In genomic region chr9:122912671-122912963, GRCh38 we compare ENCODE assay signal across 8 cellular contexts. TPM values are rescaled to one million over a fixed set of nuclear protein-coding genes. Genes with fewer than 3 reads are reported as not detected.
DNase-seq lines count a peak whose midpoint lies in the region; ATAC-seq, FAIRE-seq and TF ChIP-seq lines count a peak whose summit lies in the region.

No MANE protein-coding gene starts in this region.

- peak overlapping the region; percentile 66 for H3K4me2 ChIP-seq in GM12878 (ENCODE audit: control insufficient read depth, insufficient read depth)

- peak overlapping the region; percentile 100 for H3K27ac Mint-ChIP-seq in activated naive CD4-positive, alpha-beta T cell treated with anti-CD3 and anti-CD28 coated beads, Interleukin-2, amount 10 ng/mL, durations not matched to agents 7 days and 5 days
- peak overlapping the region; percentile 95 for H3K27ac Mint-ChIP-seq in type B pancreatic cell

- peaks cover 21% of the 10 kb centered on the region for H3K79me2 ChIP-seq in GM12878 (ENCODE audit: control insufficient read depth, insufficient read depth, low read length)

- peak overlapping the region; percentile 78 for H3K4me3 ChIP-seq in GM12878
- H3K4me3 ChIP-seq in lower lobe of right lung: peak overlapping the region; percentile 90

- peak overlapping the region; percentile 72 for H2AFZ ChIP-seq in GM12878 (ENCODE audit: control insufficient read depth, low read depth, low read length)

- no peak for TF ChIP-seq EP300 in GM12878 (IDR thresholded peaks at IDR 0.05; ENCODE audit: borderline replicate concordance in 1 of 2, control insufficient read depth in 1 of 2, low read depth in 2 of 2, low read length in 2 of 2)

- CTCF ChIA-PET in activated naive CD4-positive, alpha-beta T cell treated with anti-CD3 and anti-CD28 coated beads, Interleukin-2, amount 10 ng/mL, durations not matched to agents 7 days and 5 days (lab: Charles Lee): interaction anchor here (0.9 to 1.3 kb wide), 2 partner anchors 78 to 448 kb away, joined by 4 to 8 read pairs; no protein-coding TSS in a partner anchor
- CTCF ChIA-PET in GM12878 (lab: Yijun Ruan, JAX): interaction anchor here (0.7 to 2.0 kb wide), 17 partner anchors 10 to 473 kb away, joined by 3 to 17 read pairs (median 4); partner anchors contain the start of genes RABGAP1 and ZBTB26

- no peaks in the 10 kb centered on the region for H3K27me3 Mint-ChIP-seq in activated naive CD4-positive, alpha-beta T cell treated with anti-CD3 and anti-CD28 coated beads, Interleukin-2, amount 10 ng/mL, durations not matched to agents 7 days and 5 days
- no peaks in the 10 kb centered on the region for H3K27me3 Mint-ChIP-seq in type B pancreatic cell

- peaks cover 48% of the 10 kb centered on the region for H3K36me3 Mint-ChIP-seq in activated naive CD4-positive, alpha-beta T cell treated with anti-CD3 and anti-CD28 coated beads, Interleukin-2, amount 10 ng/mL, durations not matched to agents 7 days and 5 days
- peaks cover 4% of the 10 kb centered on the region for H3K36me3 Mint-ChIP-seq in type B pancreatic cell

- peaks cover 4% of the 10 kb centered on the region; the same call in 1 of the 2 replicates for H3K4me1 ChIP-seq in GM12878 (ENCODE audit: control insufficient read depth, insufficient read depth, low read length)
- H3K4me1 ChIP-seq in lower lobe of right lung: peaks cover 16% of the 10 kb centered on the region

- under 1% methylated on average over 9 of the region's 9 CpGs for WGBS in GM12878 (ENCODE audit: insufficient coverage, insufficient replicate concordance, low lambda C conversion rate, missing lambda C conversion rate)

- H3K27ac ChIP-seq in GM12878 (ENCODE audit: control insufficient read depth, insufficient read depth) (peak overlapping the region; percentile 87), lower lobe of right lung (peak overlapping the region; percentile 85)

- no peak for TF ChIP-seq POLR2A in GM12878 (IDR thresholded peaks at IDR 0.05; ENCODE audit: low read depth, low read length)

- no peaks in the 10 kb centered on the region for H3K9me3 Mint-ChIP-seq in activated naive CD4-positive, alpha-beta T cell treated with anti-CD3 and anti-CD28 coated beads, Interleukin-2, amount 10 ng/mL, durations not matched to agents 7 days and 5 days
- H3K9me3 Mint-ChIP-seq in type B pancreatic cell: no peaks in the 10 kb centered on the region

- no TSS peak for BruUV-seq in GM12878 (replicated peaks; lab: Mats Ljungman, UMichigan)

- H4K20me1 ChIP-seq in GM12878 (ENCODE audit: control insufficient read depth, insufficient read depth): no peaks in the 10 kb centered on the region

- TF ChIP-seq RAD21 in GM12878 (IDR thresholded peaks at IDR 0.05; ENCODE audit: insufficient read depth, low read depth, low read length): no peak

- no peaks in the 10 kb centered on the region for H3K9me3 ChIP-seq in GM12878 (replicated peaks; ENCODE audit: control insufficient read depth, insufficient read depth, low read length)
- no peaks in the 10 kb centered on the region for H3K9me3 ChIP-seq in lower lobe of right lung

- peak in 1 of 3 experiments; percentile 28; a peak in 1 of 6 replicates for TF ChIP-seq CTCF in GM12878 (IDR thresholded peaks at IDR 0.05 in 2 of 3, conservative IDR thresholded peaks at IDR 0.05 in 1 of 3; ENCODE audit: control insufficient read depth in 2 of 3, extremely low read depth in 1 of 3, insufficient read depth in 1 of 3, low read depth in 3 of 3, low read length in 3 of 3)
- no peak for TF ChIP-seq CTCF in lower lobe of right lung (IDR thresholded peaks at IDR 0.05)
- TF ChIP-seq CTCF in type B pancreatic cell (conservative IDR thresholded peaks at IDR 0.05): no peak

- POLR2A ChIA-PET in GM12878 (lab: Charles Lee): interaction anchor here (0.6 to 3.3 kb wide), 11 partner anchors 10 to 648 kb away, joined by 3 to 45 read pairs (median 7); partner anchors contain the start of genes MRRF, RABGAP1, RBM18 and RC3H2

- SMC1A ChIA-PET in GM12878 (lab: Charles Lee; ENCODE audit: uncharacterized antibody, unreplicated experiment): interaction anchor here (0.6 to 3.5 kb wide), 10 partner anchors 10 to 79 kb away, joined by 3 to 25 read pairs (median 8); partner anchors contain the start of genes RABGAP1, RC3H2 and ZBTB26

- H3K27me3 ChIP-seq in GM12878 (replicated peaks in 1 of 2; ENCODE audit: control insufficient read depth in 2 of 2, insufficient read depth in 2 of 2, low read length in 1 of 2) (no peaks in the 10 kb centered on the region), lower lobe of right lung (ENCODE audit: low read depth) (no peaks in the 10 kb centered on the region)

- H3K4me3 Mint-ChIP-seq in activated naive CD4-positive, alpha-beta T cell treated with anti-CD3 and anti-CD28 coated beads, Interleukin-2, amount 10 ng/mL, durations not matched to agents 7 days and 5 days: peak overlapping the region; percentile 96
- H3K4me3 Mint-ChIP-seq in type B pancreatic cell: peak overlapping the region; percentile 97

- no peak for DNase-seq in activated naive CD4-positive, alpha-beta T cell treated with anti-CD3 and anti-CD28 coated beads, Interleukin-2, amount 10 ng/mL, durations not matched to agents 7 days and 5 days
- no peak for DNase-seq in activated naive CD4-positive, alpha-beta T cell (lab: John Stamatoyannopoulos, UW)
- DNase-seq in GM12878 (ENCODE audit: low read depth, low spot score) (no peak), lower lobe of right lung (no peak), type B pancreatic cell (ENCODE audit: extremely low spot score, unreplicated experiment) (no peak)

- ATAC-seq in GM12878: no peak
- no peak for ATAC-seq in lower lobe of right lung
- ATAC-seq in GM18858 (IDR thresholded peaks at IDR 0.05; ENCODE audit: unreplicated experiment): no peak
- ATAC-seq in HG02870 (IDR thresholded peaks at IDR 0.05; ENCODE audit: unreplicated experiment): no peak
- ATAC-seq in GM21423 (IDR thresholded peaks at IDR 0.05; ENCODE audit: unreplicated experiment): no peak

- RAD21 ChIA-PET in GM12878 (lab: Charles Lee; ENCODE audit: unreplicated experiment): interaction anchor here (0.7 to 2.7 kb wide), 12 partner anchors 9 to 1353 kb away, joined by 3 to 22 read pairs (median 4); partner anchors contain the start of genes PDCL, RABGAP1 and ZBTB26

- H3K9ac ChIP-seq in GM12878 (ENCODE audit: control insufficient read depth, insufficient read depth, low read length): peak overlapping the region; percentile 73

- H3K4me1 Mint-ChIP-seq in activated naive CD4-positive, alpha-beta T cell treated with anti-CD3 and anti-CD28 coated beads, Interleukin-2, amount 10 ng/mL, durations not matched to agents 7 days and 5 days: peaks cover 32% of the 10 kb centered on the region
- H3K4me1 Mint-ChIP-seq in type B pancreatic cell (ENCODE audit: unreplicated experiment): peaks cover 17% of the 10 kb centered on the region

- FAIRE-seq in GM12878 (lab: Jason Lieb, UNC): no peak

- H3K36me3 ChIP-seq in GM12878 (ENCODE audit: control insufficient read depth in 2 of 2, insufficient read depth in 2 of 2, low read length in 1 of 2) (peaks cover 0 to 13% of the 10 kb centered on the region in 2 experiments; a peak in 3 of 4 replicates), lower lobe of right lung (peaks cover 37% of the 10 kb centered on the region)

- in situ Hi-C loops in GM12878 (cut with MboI): loop anchor here (25.0 kb wide), 1 partner anchor 1950 kb away; the partner anchor contains the start of genes ARPC5L, RPL35 and WDR38

- intact Hi-C loops in GM12878 (cut with micrococcal nuclease; ENCODE audit: unreplicated experiment): loop anchor here (5.0 kb wide), 1 partner anchor 80 kb away; no protein-coding TSS in a partner anchor
- intact Hi-C loops in lower lobe of right lung (cut with DNase I): no loop called here

RNA-seq across cellular contexts. Expression of gene ZBTB6, which starts 0.5 kb away (rescaled TPM):
- total RNA-seq in GM12878 (2013; cell fraction: nucleolus; rRNA removed): 16.5 and 17.2 TPM in 2 replicates
- total RNA-seq in GM12878 (2014; rRNA removed) (9.5 and 11.2 TPM in 2 replicates), GM12878 (2014; rRNA removed; fragmentation: Illumina TruSeq; extraction: Trizol) (9.9 and 10.4 TPM in 2 replicates), GM12878 (2021) (7.3 and 7.9 TPM in 2 replicates), lower lobe of right lung (8.9 TPM), type B pancreatic cell (ENCODE audit: low replicate concordance) (8.3 and 8.7 TPM in 2 replicates)
- 1.7 TPM for polyA plus RNA-seq in GM12878 (2011; ENCODE audit: low read depth)
- polyA plus RNA-seq in GM12878 (2011; rRNA removed) (11.5 and 16.8 TPM in 2 replicates), GM12878 (2014; fragmentation: Illumina TruSeq; extraction: Trizol) (9.5 and 13.3 TPM in 2 replicates), GM12878 (2014; fragmentation: Nextera tagmentation; extraction: Ambion mirVana) (1 to 10 TPM; 1.7 to 3.0 TPM), GM12878 (2014; rRNA removed) (4.0 and 5.1 TPM in 2 replicates), GM12878 (2016; fragmentation: Nextera tagmentation; extraction: Ambion mirVana) (1 to 10 TPM; 6.4 to 6.8 TPM)
- polyA plus RNA-seq in GM12878 (2011; cell fraction: cytosol; rRNA removed): 3.4 and 3.8 TPM in 2 replicates
- polyA plus RNA-seq in GM12878 (2011; cell fraction: nucleus; rRNA removed): 3.4 and 3.7 TPM in 2 replicates
- polyA plus RNA-seq in GM12878 (2012): 3.2 and 5.1 TPM in 2 replicates
- 9.7 and 13.4 TPM in 2 replicates for polyA minus RNA-seq in GM12878 (2011; rRNA and poly(A)+ RNA removed)
- 2.9 and 4.5 TPM in 2 replicates for polyA minus RNA-seq in GM12878 (2011; cell fraction: cytosol; rRNA and poly(A)+ RNA removed)
- polyA minus RNA-seq in GM12878 (2011; cell fraction: nucleus; rRNA and poly(A)+ RNA removed): 8.8 and 10.6 TPM in 2 replicates

RNA-seq across cellular contexts. Expression of gene RC3H2, which starts 7.5 kb away (rescaled TPM):
- 79.3 and 87.8 TPM in 2 replicates for total RNA-seq in GM12878 (2013; cell fraction: nucleolus; rRNA removed)
- total RNA-seq in GM12878 (2014; rRNA removed) (16.9 and 17.4 TPM in 2 replicates), GM12878 (2014; rRNA removed; fragmentation: Illumina TruSeq; extraction: Trizol) (23.2 and 24.0 TPM in 2 replicates), GM12878 (2021) (21.9 and 25.5 TPM in 2 replicates), lower lobe of right lung (44.2 TPM), type B pancreatic cell (ENCODE audit: low replicate concordance) (57.7 TPM in 2 replicates)
- polyA plus RNA-seq in GM12878 (2011; ENCODE audit: low read depth): 10.8 TPM
- polyA plus RNA-seq in GM12878 (2011; rRNA removed) (23.0 and 27.9 TPM in 2 replicates), GM12878 (2014; fragmentation: Illumina TruSeq; extraction: Trizol) (14.6 and 14.8 TPM in 2 replicates), GM12878 (2014; fragmentation: Nextera tagmentation; extraction: Ambion mirVana) (1 to 10 TPM; 7.2 to 9.1 TPM), GM12878 (2014; rRNA removed) (12.3 and 17.7 TPM in 2 replicates), GM12878 (2016; fragmentation: Nextera tagmentation; extraction: Ambion mirVana) (10 to 100 TPM; 14.3 to 19.9 TPM)
- 11.4 and 12.4 TPM in 2 replicates for polyA plus RNA-seq in GM12878 (2011; cell fraction: cytosol; rRNA removed)
- 21.1 and 27.8 TPM in 2 replicates for polyA plus RNA-seq in GM12878 (2011; cell fraction: nucleus; rRNA removed)
- polyA plus RNA-seq in GM12878 (2012): 11.9 and 13.0 TPM in 2 replicates
- 45.6 and 65.7 TPM in 2 replicates for polyA minus RNA-seq in GM12878 (2011; rRNA and poly(A)+ RNA removed)
- polyA minus RNA-seq in GM12878 (2011; cell fraction: cytosol; rRNA and poly(A)+ RNA removed): 16.0 and 18.2 TPM in 2 replicates
- polyA minus RNA-seq in GM12878 (2011; cell fraction: nucleus; rRNA and poly(A)+ RNA removed): 22.4 and 34.7 TPM in 2 replicates

RNA-seq across cellular contexts. Expression of gene ZBTB26, which starts 18.7 kb away (rescaled TPM):
- 23.8 and 26.5 TPM in 2 replicates for total RNA-seq in GM12878 (2013; cell fraction: nucleolus; rRNA removed)
- total RNA-seq in GM12878 (2014; rRNA removed) (5.3 and 6.9 TPM in 2 replicates), GM12878 (2014; rRNA removed; fragmentation: Illumina TruSeq; extraction: Trizol) (3.5 and 4.1 TPM in 2 replicates), GM12878 (2021) (6.9 and 8.1 TPM in 2 replicates), lower lobe of right lung (7.2 TPM), type B pancreatic cell (ENCODE audit: low replicate concordance) (7.0 and 11.3 TPM in 2 replicates)
- 3.2 TPM for polyA plus RNA-seq in GM12878 (2011; ENCODE audit: low read depth)
- polyA plus RNA-seq in GM12878 (2011; rRNA removed) (19.5 and 26.3 TPM in 2 replicates), GM12878 (2014; fragmentation: Illumina TruSeq; extraction: Trizol) (10.0 and 10.9 TPM in 2 replicates), GM12878 (2014; fragmentation: Nextera tagmentation; extraction: Ambion mirVana) (1 to 10 TPM; 1.8 to 2.4 TPM), GM12878 (2014; rRNA removed) (4.9 and 7.0 TPM in 2 replicates), GM12878 (2016; fragmentation: Nextera tagmentation; extraction: Ambion mirVana) (1 to 10 TPM; 2.8 to 3.6 TPM)
- polyA plus RNA-seq in GM12878 (2011; cell fraction: cytosol; rRNA removed): 7.8 and 9.9 TPM in 2 replicates
- 20.8 and 28.9 TPM in 2 replicates for polyA plus RNA-seq in GM12878 (2011; cell fraction: nucleus; rRNA removed)
- polyA plus RNA-seq in GM12878 (2012): 4.6 and 6.7 TPM in 2 replicates
- polyA minus RNA-seq in GM12878 (2011; rRNA and poly(A)+ RNA removed): 7.1 and 11.6 TPM in 2 replicates
- 2.9 and 4.6 TPM in 2 replicates for polyA minus RNA-seq in GM12878 (2011; cell fraction: cytosol; rRNA and poly(A)+ RNA removed)
- 4.5 and 5.2 TPM in 2 replicates for polyA minus RNA-seq in GM12878 (2011; cell fraction: nucleus; rRNA and poly(A)+ RNA removed)

RNA-seq across cellular contexts. Expression of gene RABGAP1, which starts 28.2 kb away (rescaled TPM):
- total RNA-seq in GM12878 (2013; cell fraction: nucleolus; rRNA removed): 201 and 223 TPM in 2 replicates
- total RNA-seq in GM12878 (2014; rRNA removed) (10.1 and 12.5 TPM in 2 replicates), GM12878 (2014; rRNA removed; fragmentation: Illumina TruSeq; extraction: Trizol) (23.2 and 23.7 TPM in 2 replicates), GM12878 (2021) (24.5 and 26.6 TPM in 2 replicates), lower lobe of right lung (62.0 TPM), type B pancreatic cell (ENCODE audit: low replicate concordance) (68.4 and 72.7 TPM in 2 replicates)
- 8.8 TPM for polyA plus RNA-seq in GM12878 (2011; ENCODE audit: low read depth)
- polyA plus RNA-seq in GM12878 (2011; rRNA removed) (31.6 and 39.6 TPM in 2 replicates), GM12878 (2014; fragmentation: Illumina TruSeq; extraction: Trizol) (18.6 and 22.9 TPM in 2 replicates), GM12878 (2014; fragmentation: Nextera tagmentation; extraction: Ambion mirVana) (1 to 10 TPM; 2.6 to 2.9 TPM), GM12878 (2014; rRNA removed) (11.7 and 15.0 TPM in 2 replicates), GM12878 (2016; fragmentation: Nextera tagmentation; extraction: Ambion mirVana) (1 to 10 TPM; 9.4 to 9.5 TPM)
- polyA plus RNA-seq in GM12878 (2011; cell fraction: cytosol; rRNA removed): 15.4 and 20.5 TPM in 2 replicates
- 38.8 and 39.0 TPM in 2 replicates for polyA plus RNA-seq in GM12878 (2011; cell fraction: nucleus; rRNA removed)
- 10.4 and 13.0 TPM in 2 replicates for polyA plus RNA-seq in GM12878 (2012)
- 58.5 and 61.5 TPM in 2 replicates for polyA minus RNA-seq in GM12878 (2011; rRNA and poly(A)+ RNA removed)
- 11.0 and 15.6 TPM in 2 replicates for polyA minus RNA-seq in GM12878 (2011; cell fraction: cytosol; rRNA and poly(A)+ RNA removed)
- polyA minus RNA-seq in GM12878 (2011; cell fraction: nucleus; rRNA and poly(A)+ RNA removed): 67.9 and 92.5 TPM in 2 replicates
